10 cellular contexts compared by ENCODE assay signal in genomic region chr12:107356266-107356936, GRCh38.
DNase-seq lines count a peak whose midpoint lies in the region; ATAC-seq and TF ChIP-seq lines count a peak whose summit lies in the region.
"Had no signal": no experiment of that assay in that cellular context is flagged by ENCODE, and none has a peak within 500 bp of the region (broad histone marks: within the 10 kb centered on the region; RNA-seq: fewer than 3 reads in every experiment).

No MANE protein-coding gene starts in this region.

- H3K27me3 ChIP-seq in HCT116 (ENCODE audit: insufficient read depth, low read length) (no peaks in the 10 kb centered on the region), hepatocyte (no peaks in the 10 kb centered on the region), H7 (ENCODE audit: control insufficient read depth, insufficient read depth, low read length) (no peaks in the 10 kb centered on the region)
- H3K27me3 ChIP-seq: upper lobe of left lung had no signal

- POLR2A ChIA-PET in HCT116 (lab: Charles Lee), result no interaction called here
- POLR2A ChIA-PET in naive thymus-derived CD8-positive, alpha-beta T cell (lab: Charles Lee), result interaction anchor here (0.9 to 3.4 kb wide), 4 partner anchors 8 to 36 kb away, joined by 3 to 16 read pairs (median 4); no protein-coding TSS in a partner anchor

- intact Hi-C loops in HCT116 (cut with micrococcal nuclease), result no loop called here

- H4K20me1 ChIP-seq in HCT116 (ENCODE audit: insufficient read depth) (no peaks in the 10 kb centered on the region), hepatocyte (ENCODE audit: insufficient read depth, poor library complexity, severe bottlenecking) (no peaks in the 10 kb centered on the region)

- H3K4me2 ChIP-seq in HCT116 (ENCODE audit: low read length) (peak overlapping the region; percentile 35; the same call in 1 of the 2 replicates), hepatocyte (no peak overlapping the region)

- H3K4me1 ChIP-seq in HCT116 (ENCODE audit: control insufficient read depth in 1 of 2, insufficient read depth in 2 of 2, low read length in 2 of 2) (peaks cover 10 to 28% of the 10 kb centered on the region in 2 experiments), hepatocyte (ENCODE audit: insufficient read depth) (peaks cover 5% of the 10 kb centered on the region)

- no peaks in the 10 kb centered on the region for H3K27me3 Mint-ChIP-seq in activated T-helper 17 cell treated with anti-CD3 and anti-CD28 coated beads, Interleukin-2, amount 50 U/mL, for 72 hours
- H3K27me3 Mint-ChIP-seq in naive thymus-derived CD8-positive, alpha-beta T cell, result no peaks in the 10 kb centered on the region

- H3K27ac Mint-ChIP-seq in activated T-helper 17 cell treated with anti-CD3 and anti-CD28 coated beads, Interleukin-2, amount 50 U/mL, for 72 hours, result no peak overlapping the region
- H3K27ac Mint-ChIP-seq in naive thymus-derived CD8-positive, alpha-beta T cell, result peak overlapping the region in 2 of 10 donors; percentile 6 to 14

- H3K9me3 Mint-ChIP-seq in activated T-helper 17 cell treated with anti-CD3 and anti-CD28 coated beads, Interleukin-2, amount 50 U/mL, for 72 hours, result no peaks in the 10 kb centered on the region
- H3K9me3 Mint-ChIP-seq in naive thymus-derived CD8-positive, alpha-beta T cell, result no peaks in the 10 kb centered on the region

- H3K4me1 Mint-ChIP-seq in activated T-helper 17 cell treated with anti-CD3 and anti-CD28 coated beads, Interleukin-2, amount 50 U/mL, for 72 hours, result peaks cover 46% of the 10 kb centered on the region
- peaks cover 48 to 79% (median 64%) of the 10 kb centered on the region in 4 donors for H3K4me1 Mint-ChIP-seq in naive thymus-derived CD8-positive, alpha-beta T cell

- H3K36me3 Mint-ChIP-seq in activated T-helper 17 cell treated with anti-CD3 and anti-CD28 coated beads, Interleukin-2, amount 50 U/mL, for 72 hours (ENCODE audit: low read depth), result no peaks in the 10 kb centered on the region
- peaks cover 0 to 3% (median 2%) of the 10 kb centered on the region in 3 donors for H3K36me3 Mint-ChIP-seq in naive thymus-derived CD8-positive, alpha-beta T cell

- H3K79me2 ChIP-seq in HCT116 (ENCODE audit: insufficient read depth, low read length) (no peaks in the 10 kb centered on the region), hepatocyte (no peaks in the 10 kb centered on the region)

- H3K9me2 ChIP-seq in HCT116 (ENCODE audit: insufficient read depth) (no peaks in the 10 kb centered on the region), hepatocyte (replicated peaks; ENCODE audit: insufficient read depth) (no peaks in the 10 kb centered on the region)

- no peak for TF ChIP-seq POLR2A in HCT116 (IDR thresholded peaks at IDR 0.05; ENCODE audit: borderline replicate concordance, extremely low read depth, insufficient read depth, insufficient read length)

- DNase-seq in AG10803 (ENCODE audit: low read depth) (peak; percentile 81), HCT116 (ENCODE audit: low read depth, low spot score) (no peak), hepatocyte (ENCODE audit: low spot score) (peak; percentile 32), H7 (no peak), HT-29 (ENCODE audit: low spot score) (no peak)
- no peak for DNase-seq in naive thymus-derived CD8-positive, alpha-beta T cell
- DNase-seq: NCI-H1436, upper lobe of left lung had no signal

- ATAC-seq in HCT116, result peak; percentile 78
- ATAC-seq in activated T-helper 17 cell treated with anti-CD3 and anti-CD28 coated beads, Interleukin-2, amount 50 U/mL, for 72 hours (replicated peaks), result peak; percentile 76
- no peak for ATAC-seq in naive thymus-derived CD8-positive, alpha-beta T cell

- no peak overlapping the region for H3K9ac ChIP-seq in HCT116 (ENCODE audit: low read length)

- TF ChIP-seq CTCF in AG10803 (conservative IDR thresholded peaks at IDR 0.05; ENCODE audit: low read length), result no peak
- TF ChIP-seq CTCF in HCT116 (IDR thresholded peaks at IDR 0.05 in 2 of 3, conservative IDR thresholded peaks at IDR 0.05 in 1 of 3; ENCODE audit: borderline replicate concordance in 1 of 3, insufficient read depth in 1 of 3, low read depth in 2 of 3, low read length in 2 of 3), result no peak
- TF ChIP-seq CTCF in hepatocyte (IDR thresholded peaks at IDR 0.05; ENCODE audit: poor library complexity), result no peak

- 63% methylated on average over 7 of the region's 7 CpGs for WGBS in hepatocyte (ENCODE audit: low lambda C conversion rate, missing lambda C conversion rate)

- no peak overlapping the region for H3K4me3 ChIP-seq in AG10803 (ENCODE audit: low read length)
- no peak overlapping the region for H3K4me3 ChIP-seq in HCT116 (replicated peaks in 1 of 2; ENCODE audit: low read depth in 1 of 2, low read length in 2 of 2)
- H3K4me3 ChIP-seq in hepatocyte, result no peak overlapping the region
- H3K4me3 ChIP-seq in H7 (ENCODE audit: insufficient read depth, low read depth, low read length), result no peak overlapping the region
- H3K4me3 ChIP-seq: lung, upper lobe of left lung had no signal

- CTCF ChIA-PET in HCT116 (lab: Charles Lee), result no interaction called here

- H3K36me3 ChIP-seq in HCT116 (ENCODE audit: control insufficient read depth in 1 of 2, insufficient read depth in 2 of 2, low read length in 2 of 2), result no peaks in the 10 kb centered on the region
- no peaks in the 10 kb centered on the region for H3K36me3 ChIP-seq in hepatocyte (replicated peaks; ENCODE audit: insufficient read depth, low read depth)
- H3K36me3 ChIP-seq in H7 (replicated peaks; ENCODE audit: control insufficient read depth, insufficient read depth, low read length), result no peaks in the 10 kb centered on the region
- H3K36me3 ChIP-seq: upper lobe of left lung had no signal

- TF ChIP-seq RAD21 in HCT116 (IDR thresholded peaks at IDR 0.05; ENCODE audit: low read depth), result no peak

- H3K9me3 ChIP-seq in HCT116 (ENCODE audit: control insufficient read depth in 1 of 2, insufficient read depth in 1 of 2, low read depth in 1 of 2, low read length in 2 of 2), result no peaks in the 10 kb centered on the region
- no peaks in the 10 kb centered on the region for H3K9me3 ChIP-seq in hepatocyte (ENCODE audit: low read depth)
- H3K9me3 ChIP-seq: upper lobe of left lung had no signal

- BruUV-seq in HCT116 (replicated peaks; lab: Mats Ljungman, UMichigan), result no TSS peak

- no peak overlapping the region for H3K4me3 Mint-ChIP-seq in activated T-helper 17 cell treated with anti-CD3 and anti-CD28 coated beads, Interleukin-2, amount 50 U/mL, for 72 hours
- H3K4me3 Mint-ChIP-seq in naive thymus-derived CD8-positive, alpha-beta T cell, result no peak overlapping the region

- RAD21 ChIA-PET in HCT116 (lab: Charles Lee; ENCODE audit: low non-redundant PET in 1 of 2, low total read pairs in 2 of 2, uncharacterized antibody in 2 of 2, unreplicated experiment in 2 of 2), result no interaction called here

- H3K27ac ChIP-seq in HCT116 (ENCODE audit: low read depth, low read length) (no peak overlapping the region), hepatocyte (no peak overlapping the region)
- H3K27ac ChIP-seq: upper lobe of left lung had no signal

- H2AFZ ChIP-seq in HCT116 (ENCODE audit: low read depth, low read length, poor library complexity, severe bottlenecking) (no peak overlapping the region), hepatocyte (no peak overlapping the region)

TF ChIP-seq in HCT116, 20 proteins besides CTCF, POLR2A, EP300 and RAD21:
- no peak for TF ChIP-seq YY1 (IDR thresholded peaks at IDR 0.05; ENCODE audit: extremely low read depth, insufficient replicate concordance, low read depth, low read length)
- TF ChIP-seq, protein P1, sequence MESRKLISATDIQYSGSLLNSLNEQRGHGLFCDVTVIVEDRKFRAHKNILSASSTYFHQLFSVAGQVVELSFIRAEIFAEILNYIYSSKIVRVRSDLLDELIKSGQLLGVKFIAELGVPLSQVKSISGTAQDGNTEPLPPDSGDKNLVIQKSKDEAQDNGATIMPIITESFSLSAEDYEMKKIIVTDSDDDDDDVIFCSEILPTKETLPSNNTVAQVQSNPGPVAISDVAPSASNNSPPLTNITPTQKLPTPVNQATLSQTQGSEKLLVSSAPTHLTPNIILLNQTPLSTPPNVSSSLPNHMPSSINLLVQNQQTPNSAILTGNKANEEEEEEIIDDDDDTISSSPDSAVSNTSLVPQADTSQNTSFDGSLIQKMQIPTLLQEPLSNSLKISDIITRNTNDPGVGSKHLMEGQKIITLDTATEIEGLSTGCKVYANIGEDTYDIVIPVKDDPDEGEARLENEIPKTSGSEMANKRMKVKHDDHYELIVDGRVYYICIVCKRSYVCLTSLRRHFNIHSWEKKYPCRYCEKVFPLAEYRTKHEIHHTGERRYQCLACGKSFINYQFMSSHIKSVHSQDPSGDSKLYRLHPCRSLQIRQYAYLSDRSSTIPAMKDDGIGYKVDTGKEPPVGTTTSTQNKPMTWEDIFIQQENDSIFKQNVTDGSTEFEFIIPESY (IDR thresholded peaks at IDR 0.05; ENCODE audit: extremely low read depth, insufficient replicate concordance, low read length), result no peak
- no peak for TF ChIP-seq FOSL1 (IDR thresholded peaks at IDR 0.05; ENCODE audit: low read depth)
- no peak for TF ChIP-seq SIN3A (IDR thresholded peaks at IDR 0.05; ENCODE audit: low read depth)
- no peak for TF ChIP-seq EZH2phosphoT487 (IDR thresholded peaks at IDR 0.05; ENCODE audit: borderline replicate concordance)
- no peak for TF ChIP-seq EGR1 (IDR thresholded peaks at IDR 0.05; ENCODE audit: low read depth)
- TF ChIP-seq TCF7L2 (IDR thresholded peaks at IDR 0.05; ENCODE audit: borderline replicate concordance, extremely low read depth, insufficient read depth, insufficient read length), result no peak
- no peak for TF ChIP-seq SRF (IDR thresholded peaks at IDR 0.05; ENCODE audit: low read depth)
- TF ChIP-seq ELF1 (IDR thresholded peaks at IDR 0.05; ENCODE audit: borderline replicate concordance, low read depth), result no peak
- peak; percentile 29; the same call in 1 of the 2 replicates for TF ChIP-seq JUND (IDR thresholded peaks at IDR 0.05)
- 0 out of 2 replicates have a peak, but pooled peaks have one; percentile 23 for TF ChIP-seq CBX3 (IDR thresholded peaks at IDR 0.05; ENCODE audit: low read depth)
- no peak for TF ChIP-seq EZH2 (IDR thresholded peaks at IDR 0.05)

Comparison
In these comparisons a context has a peak if more than half of its experiments do, and no peak if none do; other contexts are left out.
1. DNase-seq: peak in AG10803 (single experiment) and hepatocyte (single experiment); none in HCT116 (single experiment), naive thymus-derived CD8-positive, alpha-beta T cell (0 of 10), H7 (single experiment) and HT-29 (single experiment).
2. ATAC-seq: peak in HCT116 (single experiment) and activated T-helper 17 cell treated with anti-CD3 and anti-CD28 coated beads, Interleukin-2, amount 50 U/mL, for 72 hours (single experiment); none in naive thymus-derived CD8-positive, alpha-beta T cell (0 of 2).